ENCODE assay signal across 14 cellular contexts in genomic region chr15:31464216-31465082, GRCh38.
DNase-seq lines count a peak whose midpoint lies in the region; ATAC-seq and TF ChIP-seq lines count a peak whose summit lies in the region.
"Had no signal": no experiment of that assay in that cellular context is flagged by ENCODE, and none has a peak within 500 bp of the region (broad histone marks: within the 10 kb centered on the region; RNA-seq: fewer than 3 reads in every experiment).

No MANE protein-coding gene starts in this region.

- H3K27me3 Mint-ChIP-seq in activated CD8-positive, alpha-beta memory T cell treated with anti-CD3 and anti-CD28 coated beads, Interleukin-2, amount 10 ng/mL, durations not matched to agents 7 days and 5 days = no peaks in the 10 kb centered on the region
- H3K27me3 Mint-ChIP-seq: central memory CD8-positive, alpha-beta T cell had no signal

- H3K4me3 Mint-ChIP-seq in activated CD8-positive, alpha-beta memory T cell treated with anti-CD3 and anti-CD28 coated beads, Interleukin-2, amount 10 ng/mL, durations not matched to agents 7 days and 5 days = no peak overlapping the region
- no peak overlapping the region for H3K4me3 Mint-ChIP-seq in stimulated activated effector memory CD8-positive, alpha-beta T cell treated with anti-CD3 and anti-CD28 coated beads, Interleukin-12 subunit alpha, Interleukin-12 subunit beta, amount 100 ng/mL, for 72 hours
- H3K4me3 Mint-ChIP-seq: central memory CD8-positive, alpha-beta T cell; IgD-negative memory B cell had no signal

- TF ChIP-seq CTCF in GM20000 (IDR thresholded peaks at IDR 0.05; ENCODE audit: extremely low read depth, missing control alignments) = no peak

- H3K36me3 Mint-ChIP-seq in activated CD8-positive, alpha-beta memory T cell treated with anti-CD3 and anti-CD28 coated beads, Interleukin-2, amount 10 ng/mL, durations not matched to agents 7 days and 5 days = no peaks in the 10 kb centered on the region
- H3K36me3 Mint-ChIP-seq in stimulated activated effector memory CD8-positive, alpha-beta T cell treated with anti-CD3 and anti-CD28 coated beads, Interleukin-12 subunit alpha, Interleukin-12 subunit beta, amount 100 ng/mL, for 72 hours = no peaks in the 10 kb centered on the region

- DNase-seq in activated CD8-positive, alpha-beta memory T cell treated with anti-CD3 and anti-CD28 coated beads for 24 hours = peak; percentile 45
- DNase-seq in activated CD8-positive, alpha-beta memory T cell treated with anti-CD3 and anti-CD28 coated beads, Interleukin-2, amount 10 ng/mL, durations not matched to agents 7 days and 5 days = no peak
- DNase-seq in NCI-H146 treated with DMSO at 0.1 percent for 48 hours (lab: John Stamatoyannopoulos, UW; ENCODE audit: unreplicated experiment) (peak; percentile 10), glomerular visceral epithelial cell (ENCODE audit: extremely low spot score) (peak; percentile 30), NOMO-1 (lab: John Stamatoyannopoulos, UW; ENCODE audit: unreplicated experiment in 2 of 2) (no peak), GM20000 (ENCODE audit: low spot score) (no peak), SIG-M5 (lab: John Stamatoyannopoulos, UW) (no peak)
- DNase-seq in stimulated activated effector memory CD8-positive, alpha-beta T cell treated with anti-CD3 and anti-CD28 coated beads, Interleukin-12 subunit alpha, Interleukin-12 subunit beta, amount 100 ng/mL, for 72 hours (ENCODE audit: low spot score in 2 of 2) = no peak
- DNase-seq: HCEC 1CT, kidney glomerular epithelial cell, NCI-H1048 had no signal

- peaks cover 7% of the 10 kb centered on the region for H3K4me1 Mint-ChIP-seq in activated CD8-positive, alpha-beta memory T cell treated with anti-CD3 and anti-CD28 coated beads, Interleukin-2, amount 10 ng/mL, durations not matched to agents 7 days and 5 days
- peaks cover 23% of the 10 kb centered on the region for H3K4me1 Mint-ChIP-seq in stimulated activated effector memory CD8-positive, alpha-beta T cell treated with anti-CD3 and anti-CD28 coated beads, Interleukin-12 subunit alpha, Interleukin-12 subunit beta, amount 100 ng/mL, for 72 hours

- H3K27ac Mint-ChIP-seq in activated CD8-positive, alpha-beta memory T cell treated with anti-CD3 and anti-CD28 coated beads, Interleukin-2, amount 10 ng/mL, durations not matched to agents 7 days and 5 days = no peak overlapping the region
- H3K27ac Mint-ChIP-seq in stimulated activated effector memory CD8-positive, alpha-beta T cell treated with anti-CD3 and anti-CD28 coated beads, Interleukin-12 subunit alpha, Interleukin-12 subunit beta, amount 100 ng/mL, for 72 hours = peak overlapping the region; percentile 68

- CTCF ChIA-PET in activated CD8-positive, alpha-beta memory T cell treated with anti-CD3 and anti-CD28 coated beads, Interleukin-2, amount 10 ng/mL, durations not matched to agents 7 days and 5 days (lab: Charles Lee) = interaction anchor here (0.9 to 2.3 kb wide), 4 partner anchors 9 to 99 kb away, joined by 3 to 7 read pairs (median 5); no protein-coding TSS in a partner anchor

- no peak for ATAC-seq in activated CD8-positive, alpha-beta memory T cell treated with anti-CD3 and anti-CD28 coated beads, Interleukin-2, amount 10 ng/mL, durations not matched to agents 7 days and 5 days
- ATAC-seq in stimulated activated effector memory CD8-positive, alpha-beta T cell treated with anti-CD3 and anti-CD28 coated beads, Interleukin-12 subunit alpha, Interleukin-12 subunit beta, amount 100 ng/mL, for 72 hours = no peak
- ATAC-seq: heart right ventricle had no signal

- H3K9me3 Mint-ChIP-seq in activated CD8-positive, alpha-beta memory T cell treated with anti-CD3 and anti-CD28 coated beads, Interleukin-2, amount 10 ng/mL, durations not matched to agents 7 days and 5 days (ENCODE audit: low read depth) = no peaks in the 10 kb centered on the region
- no peaks in the 10 kb centered on the region for H3K9me3 Mint-ChIP-seq in stimulated activated effector memory CD8-positive, alpha-beta T cell treated with anti-CD3 and anti-CD28 coated beads, Interleukin-12 subunit alpha, Interleukin-12 subunit beta, amount 100 ng/mL, for 72 hours
- H3K9me3 Mint-ChIP-seq: central memory CD8-positive, alpha-beta T cell; IgD-negative memory B cell had no signal

Comparison
In these comparisons a context has a peak if more than half of its experiments do, and no peak if none do; other contexts are left out.
1. DNase-seq: peak in activated CD8-positive, alpha-beta memory T cell treated with anti-CD3 and anti-CD28 coated beads for 24 hours (single experiment), NCI-H146 treated with DMSO at 0.1 percent for 48 hours (single experiment) and glomerular visceral epithelial cell (single experiment); none in activated CD8-positive, alpha-beta memory T cell treated with anti-CD3 and anti-CD28 coated beads, Interleukin-2, amount 10 ng/mL, durations not matched to agents 7 days and 5 days (single experiment), stimulated activated effector memory CD8-positive, alpha-beta T cell treated with anti-CD3 and anti-CD28 coated beads, Interleukin-12 subunit alpha, Interleukin-12 subunit beta, amount 100 ng/mL, for 72 hours (0 of 2), NOMO-1 (0 of 2), GM20000 (single experiment) and SIG-M5 (single experiment).